Comparison of ENCODE assay signal across 7 cellular contexts in genomic region chr7:117122047-117122446, GRCh38.
A peak's percentile ranks its signal among the peaks of the same experiment; 100 is the strongest.
DNase-seq lines count a peak whose midpoint lies in the region; ATAC-seq, FAIRE-seq and TF ChIP-seq lines count a peak whose summit lies in the region.
"Not testable (repeated sequence)": the region's sequence is repeated elsewhere in the genome, so short reads cannot be mapped to it uniquely, and the experiment has no call there.

No MANE protein-coding gene starts in this region.

- not testable (repeated sequence) for H3K36me3 ChIP-seq in keratinocyte (ENCODE audit: control insufficient read depth in 2 of 2, extremely low read depth in 1 of 2, insufficient read depth in 2 of 2, low read length in 2 of 2); small intestine (ENCODE audit: control insufficient read depth in 2 of 2, insufficient read depth in 2 of 2, low read length in 2 of 2)

- not testable (repeated sequence) for H3K9ac ChIP-seq in keratinocyte (ENCODE audit: control insufficient read depth, extremely low read depth, insufficient read depth, low read length)

- POLR2A ChIA-PET in A549 (lab: Yijun Ruan, JAX): not testable (repeated sequence)
- POLR2A ChIA-PET in MCF 10A (lab: Yijun Ruan, JAX): interaction anchor here (0.6 to 1.4 kb wide), 4 partner anchors 56 to 838 kb away, joined by 3 to 4 read pairs (median 3); partner anchors contain the start of gene ST7

- not testable (repeated sequence) for H2AFZ ChIP-seq in keratinocyte (ENCODE audit: control insufficient read depth, low read length)

- not testable (repeated sequence) for TF ChIP-seq RAD21 in A549 (conservative IDR thresholded peaks at IDR 0.05 in 1 of 2, IDR thresholded peaks at IDR 0.05 in 1 of 2)

- H3K79me2 ChIP-seq in keratinocyte (ENCODE audit: control insufficient read depth, insufficient read depth, low read length): not testable (repeated sequence)

- H3K4me1 ChIP-seq in A549: peaks cover 47% of the 10 kb centered on the region
- H3K4me1 ChIP-seq in keratinocyte (ENCODE audit: control insufficient read depth, extremely low read depth, insufficient read depth, low read length); small intestine (ENCODE audit: control insufficient read depth in 2 of 2, insufficient read depth in 1 of 2, low read depth in 1 of 2, low read length in 1 of 2): not testable (repeated sequence)

- not testable (repeated sequence) for H3K4me3 ChIP-seq in A549; keratinocyte (ENCODE audit: control insufficient read depth in 2 of 3, extremely low read depth in 1 of 3, insufficient read depth in 2 of 3, low read depth in 1 of 3, low read length in 3 of 3); small intestine (ENCODE audit: low read depth in 1 of 2, low read length in 2 of 2)

- not testable (repeated sequence) for H3K4me3 Mint-ChIP-seq in MCF 10A (ENCODE audit: unreplicated experiment); chondrocyte (ENCODE audit: unreplicated experiment)

- TF ChIP-seq POLR2A in A549 (IDR thresholded peaks at IDR 0.05; ENCODE audit: low read length): not testable (repeated sequence)

- not testable (repeated sequence) for H3K27me3 ChIP-seq in keratinocyte (ENCODE audit: control insufficient read depth, extremely low read depth, insufficient read depth, low read length); small intestine (ENCODE audit: control insufficient read depth in 2 of 2, insufficient read depth in 2 of 2, low read length in 2 of 2)

- not testable (repeated sequence) for H3K9me3 ChIP-seq in A549; keratinocyte (ENCODE audit: control insufficient read depth, low read depth, low read length); small intestine (ENCODE audit: control insufficient read depth, low read depth)

- not testable (repeated sequence) for H3K9me3 Mint-ChIP-seq in MCF 10A (ENCODE audit: unreplicated experiment); chondrocyte (ENCODE audit: low read depth)

- WGBS in A549 (ENCODE audit: missing lambda C conversion rate): 94% methylated on average over 1 of the region's 1 CpG
- WGBS in small intestine, 3 donors: 92 to 100% (median 94%) methylated on average over 1 of the region's 1 CpG

- not testable (repeated sequence) for H3K27me3 Mint-ChIP-seq in MCF 10A (ENCODE audit: insufficient read depth, unreplicated experiment); chondrocyte (ENCODE audit: low read depth)

- not testable (repeated sequence) for H3K27ac ChIP-seq in A549; keratinocyte (ENCODE audit: control insufficient read depth, insufficient read depth, low read length); small intestine (ENCODE audit: low read depth in 1 of 2, low read length in 1 of 2)
- peak overlapping the region; percentile 66 for H3K27ac ChIP-seq in VCaP

- H3K9me1 ChIP-seq in keratinocyte (ENCODE audit: control insufficient read depth, extremely low read depth, insufficient read depth, low read length): not testable (repeated sequence)

- TF ChIP-seq EP300 in A549 (IDR thresholded peaks at IDR 0.05): not testable (repeated sequence)

- not testable (repeated sequence) for TF ChIP-seq CTCF in A549 (IDR thresholded peaks at IDR 0.05); VCaP (conservative IDR thresholded peaks at IDR 0.05); MCF 10A (IDR thresholded peaks at IDR 0.05; ENCODE audit: unreplicated experiment); chondrocyte (IDR thresholded peaks at IDR 0.05); keratinocyte (optimal IDR thresholded peaks at IDR 0.05 in 1 of 3, IDR thresholded peaks at IDR 0.05 in 1 of 3, conservative IDR thresholded peaks at IDR 0.05 in 1 of 3; ENCODE audit: extremely low read depth in 1 of 3, insufficient read depth in 2 of 3, low read length in 3 of 3)

- FAIRE-seq in A549 (lab: Jason Lieb, UNC) (peak; percentile 49), HTR-8/SVneo (lab: Jason Lieb, UNC) (peak; percentile 38), keratinocyte (lab: Jason Lieb, UNC) (peak; percentile 67), small intestine (lab: Jason Lieb, UNC) (peak; percentile 44)

- dilution Hi-C loops in keratinocyte (cut with MboI; ENCODE audit: extremely low pct_ligation_motif_present, low sequenced_read_pairs): not testable (repeated sequence)

- intact Hi-C loops in MCF 10A (cut with micrococcal nuclease): not testable (repeated sequence)

- not testable (repeated sequence) for H4K20me1 ChIP-seq in keratinocyte (ENCODE audit: control insufficient read depth, extremely low read depth, insufficient read depth, low read length)

- not testable (repeated sequence) for H3K36me3 Mint-ChIP-seq in MCF 10A (ENCODE audit: insufficient read depth, unreplicated experiment); chondrocyte (ENCODE audit: low read depth)

- peak overlapping the region; percentile 27 for H3K27ac Mint-ChIP-seq in MCF 10A (ENCODE audit: low read depth, unreplicated experiment)
- H3K27ac Mint-ChIP-seq in chondrocyte (ENCODE audit: unreplicated experiment): peak overlapping the region; percentile 53

- not testable (repeated sequence) for BruUV-seq in MCF 10A (replicated peaks; lab: Mats Ljungman, UMichigan)

- CTCF ChIA-PET in A549 (lab: Yijun Ruan, JAX): interaction anchor here (0.6 to 2.0 kb wide), 3 partner anchors 127 to 416 kb away, joined by 3 to 5 read pairs (median 3); no protein-coding TSS in a partner anchor
- CTCF ChIA-PET in MCF 10A (lab: Yijun Ruan, JAX): interaction anchor here (1.2 to 14.8 kb wide), 4 partner anchors 109 to 192 kb away, joined by 3 to 278 read pairs (median 18); no protein-coding TSS in a partner anchor

- not testable (repeated sequence) for H3K4me2 ChIP-seq in A549; keratinocyte (ENCODE audit: control insufficient read depth, extremely low read depth, insufficient read depth, low read depth, low read length)

- not testable (repeated sequence) for DNase-seq in A549 (ENCODE audit: low read depth in 1 of 2, low spot score in 1 of 2); HTR-8/SVneo (ENCODE audit: insufficient read length, low spot score); MCF 10A (ENCODE audit: unreplicated experiment); chondrocyte (ENCODE audit: low spot score); keratinocyte (ENCODE audit: low read depth, low spot score); small intestine

- not testable (repeated sequence) for ATAC-seq in A549

- H3K4me1 Mint-ChIP-seq in MCF 10A (ENCODE audit: insufficient read depth, unreplicated experiment) (peaks cover 12% of the 10 kb centered on the region), chondrocyte (ENCODE audit: low read depth) (peaks cover 78% of the 10 kb centered on the region)
